Comparison of ENCODE assay signal across 10 cellular contexts in genomic region chr2:159326569-159327255, GRCh38. TPM values are rescaled to one million over a fixed set of nuclear protein-coding genes. Genes with fewer than 3 reads are reported as not detected.
A peak's percentile ranks its signal among the peaks of the same experiment; 100 is the strongest.
DNase-seq lines count a peak whose midpoint lies in the region; ATAC-seq and TF ChIP-seq lines count a peak whose summit lies in the region.
"Had no signal": no experiment of that assay in that cellular context is flagged by ENCODE, and none has a peak within 500 bp of the region (broad histone marks: within the 10 kb centered on the region; RNA-seq: fewer than 3 reads in every experiment).

No MANE protein-coding gene starts in this region.

- peaks cover 0 to 5% of the 10 kb centered on the region in 2 experiments; a peak in 2 of 3 replicates for H3K36me3 ChIP-seq in HEK293 (ENCODE audit: control insufficient read depth in 2 of 2, insufficient read depth in 1 of 2, low read length in 2 of 2)
- H3K36me3 ChIP-seq in subcutaneous abdominal adipose tissue (ENCODE audit: control insufficient read depth in 5 of 5, insufficient read depth in 5 of 5, low read length in 5 of 5) = peaks cover 23 to 33% (median 27%) of the 10 kb centered on the region in 5 donors
- H3K36me3 ChIP-seq in colonic mucosa = peaks cover 5% of the 10 kb centered on the region

- H3K27ac ChIP-seq in HEK293 (ENCODE audit: extremely low read depth, low read depth, low read length) = no peak overlapping the region
- H3K27ac ChIP-seq in subcutaneous abdominal adipose tissue (ENCODE audit: low read depth, low read length) = peak overlapping the region; percentile 69
- no peak overlapping the region for H3K27ac ChIP-seq in colonic mucosa

- no peak for TF ChIP-seq CTCF in HEK293 (tag by site-specific recombination; IDR thresholded peaks at IDR 0.05)
- TF ChIP-seq CTCF in fibroblast of villous mesenchyme (IDR thresholded peaks at IDR 0.05; ENCODE audit: insufficient read depth, low read depth, low read length) = no peak
- TF ChIP-seq CTCF in colonic mucosa (IDR thresholded peaks at IDR 0.05) = no peak

- CTCF ChIA-PET in HEK293 (lab: Yijun Ruan, JAX) = interaction anchor here (1.0 kb wide), 1 partner anchor 14 kb away, joined by 3 read pairs; no protein-coding TSS in a partner anchor

- H3K9me3 ChIP-seq in HEK293 (ENCODE audit: control insufficient read depth, insufficient read depth, low read depth, low read length) (no peaks in the 10 kb centered on the region), subcutaneous abdominal adipose tissue (ENCODE audit: control insufficient read depth in 5 of 5, low read length in 5 of 5) (no peaks in the 10 kb centered on the region), colonic mucosa (no peaks in the 10 kb centered on the region)

- H3K4me3 ChIP-seq in HEK293 (ENCODE audit: low read depth, low read length) (no peak overlapping the region), fibroblast of villous mesenchyme (ENCODE audit: low read depth, low read length) (no peak overlapping the region), subcutaneous abdominal adipose tissue (ENCODE audit: low read depth in 1 of 5, low read length in 5 of 5) (no peak overlapping the region), colonic mucosa (no peak overlapping the region)

- no peak for ATAC-seq in HG03108 (IDR thresholded peaks at IDR 0.05; ENCODE audit: unreplicated experiment)

- peak; percentile 10 for DNase-seq in SIG-M5 (lab: John Stamatoyannopoulos, UW)
- peak; percentile 80 for DNase-seq in fibroblast of villous mesenchyme (ENCODE audit: low read depth)
- no peak for DNase-seq in NCI-H748 (lab: John Stamatoyannopoulos, UW; ENCODE audit: unreplicated experiment)
- DNase-seq in colonic mucosa = no peak
- DNase-seq: amniotic stem cell, naive B cell, NCI-H2029 had no signal

- intact Hi-C loops in colonic mucosa (cut with DNase I) = no loop called here

- H3K4me1 ChIP-seq in HEK293 (ENCODE audit: control insufficient read depth, insufficient read depth, low read length) = no peaks in the 10 kb centered on the region
- H3K4me1 ChIP-seq in subcutaneous abdominal adipose tissue (ENCODE audit: control insufficient read depth in 5 of 5, insufficient read depth in 5 of 5, low read length in 5 of 5) = peaks cover 0 to 7% (median 3%) of the 10 kb centered on the region in 5 donors
- H3K4me1 ChIP-seq in colonic mucosa = no peaks in the 10 kb centered on the region

- no peaks in the 10 kb centered on the region for H3K27me3 ChIP-seq in subcutaneous abdominal adipose tissue (ENCODE audit: control insufficient read depth in 5 of 5, insufficient read depth in 4 of 5, low read length in 5 of 5)
- H3K27me3 ChIP-seq in colonic mucosa = no peaks in the 10 kb centered on the region

- no peak overlapping the region for H3K9ac ChIP-seq in subcutaneous abdominal adipose tissue (ENCODE audit: low read length in 5 of 5)
- no peak overlapping the region for H3K9ac ChIP-seq in colonic mucosa (ENCODE audit: low read depth in 2 of 2, low read length in 2 of 2)

- POLR2A ChIA-PET in HEK293 (lab: Yijun Ruan, JAX) = no interaction called here

TF ChIP-seq in HEK293, 187 proteins besides CTCF, POLR2A, EP300 and RAD21 (continues in another document):
- TF ChIP-seq PBX3 (CRISPR knock-in tag; IDR thresholded peaks at IDR 0.05) (no peak), SETDB1 (IDR thresholded peaks at IDR 0.05; ENCODE audit: insufficient read length, low read length) (no peak), TCF7L2 (IDR thresholded peaks at IDR 0.05; ENCODE audit: borderline replicate concordance, low read depth, low read length) (no peak), SCRT1 (tag by site-specific recombination; IDR thresholded peaks at IDR 0.05; ENCODE audit: borderline replicate concordance) (no peak), ZNF155 (tag by site-specific recombination; IDR thresholded peaks at IDR 0.05) (no peak), ZBTB6 (tag by site-specific recombination; IDR thresholded peaks at IDR 0.05) (peak; percentile 16; the same call in 1 of the 2 replicates), TSHZ1 (tag by site-specific recombination; IDR thresholded peaks at IDR 0.05; ENCODE audit: borderline replicate concordance) (no peak), ZNF302 (tag by site-specific recombination; IDR thresholded peaks at IDR 0.05; ENCODE audit: low read depth) (no peak), ZNF280D (tag by site-specific recombination; IDR thresholded peaks at IDR 0.05) (no peak), ZNF175 (tag by site-specific recombination; IDR thresholded peaks at IDR 0.05) (no peak), ZNF660 (tag by site-specific recombination; IDR thresholded peaks at IDR 0.05) (peak; percentile 27; the same call in 1 of the 2 replicates), ZNF23 (tag by site-specific recombination; IDR thresholded peaks at IDR 0.05; ENCODE audit: borderline replicate concordance) (no peak)

RNA-seq across cellular contexts. Expression of gene WDSUB1, which starts 40.2 kb away (rescaled TPM):
- total RNA-seq in fibroblast of villous mesenchyme (5.2 TPM in 2 replicates), colonic mucosa (1 to 10 TPM; 7.2 to 7.5 TPM)

Comparison
In these comparisons a context has a peak if more than half of its experiments do, and no peak if none do; other contexts are left out.
1. DNase-seq: peak in SIG-M5 (single experiment) and fibroblast of villous mesenchyme (single experiment); none in NCI-H748 (single experiment) and colonic mucosa (single experiment).